28 cellular contexts compared by ENCODE assay signal in genomic region chr3:190995156-190995555, GRCh38.
"Had no signal": no experiment of that assay in that cellular context is flagged by ENCODE, and none has a peak within 500 bp of the region (broad histone marks: within the 10 kb centered on the region; RNA-seq: fewer than 3 reads in every experiment).

No MANE protein-coding gene starts in this region.

- H3K27me3 Mint-ChIP-seq: activated CD4-positive, alpha-beta memory T cell treated with anti-CD3 and anti-CD28 coated beads for 36 hours; activated CD4-positive, alpha-beta T cell treated with anti-CD3 and anti-CD28 coated beads for 36 hours; activated CD4-positive, alpha-beta T cell treated with anti-CD3 and anti-CD28 coated beads, Interleukin-2, amount 10 ng/mL, durations not matched to agents 24 days and 14 days; activated CD8-positive, alpha-beta memory T cell treated with anti-CD3 and anti-CD28 coated beads, Interleukin-2, amount 10 ng/mL, durations not matched to agents 7 days and 5 days; activated naive CD4-positive, alpha-beta T cell treated with anti-CD3 and anti-CD28 coated beads, Interleukin-2, amount 50 U/mL, for 24 hours; activated naive CD8-positive, alpha-beta T cell treated with anti-CD3 and anti-CD28 coated beads for 36 hours; activated naive CD8-positive, alpha-beta T cell treated with anti-CD3 and anti-CD28 coated beads, Interleukin-2, amount 50 U/mL, for 24 hours; T-helper 17 cell had no signal

- H3K4me1 ChIP-seq: ascending aorta, gastroesophageal sphincter, heart right ventricle had no signal

- H3K4me3 ChIP-seq: ascending aorta, esophagus squamous epithelium, gastroesophageal sphincter, heart right ventricle had no signal

- H3K36me3 Mint-ChIP-seq: activated CD4-positive, alpha-beta memory T cell treated with anti-CD3 and anti-CD28 coated beads for 36 hours; activated CD8-positive, alpha-beta memory T cell treated with anti-CD3 and anti-CD28 coated beads, Interleukin-2, amount 10 ng/mL, durations not matched to agents 7 days and 5 days; activated naive CD4-positive, alpha-beta T cell treated with anti-CD3 and anti-CD28 coated beads, Interleukin-2, amount 50 U/mL, for 24 hours; activated naive CD8-positive, alpha-beta T cell treated with anti-CD3 and anti-CD28 coated beads for 36 hours had no signal

- H3K36me3 ChIP-seq: ascending aorta, brain microvascular endothelial cell, esophagus squamous epithelium, gastroesophageal sphincter, heart right ventricle, WERI-Rb-1 had no signal

- H3K9me3 ChIP-seq: ascending aorta, esophagus squamous epithelium, gastroesophageal sphincter, heart right ventricle had no signal

- H3K4me1 Mint-ChIP-seq: activated B cell treated with CpG ODN at 0.5 μM for 24 hours; activated CD4-positive, alpha-beta T cell treated with anti-CD3 and anti-CD28 coated beads for 36 hours; activated CD4-positive, alpha-beta T cell treated with anti-CD3 and anti-CD28 coated beads, Interleukin-2, amount 10 ng/mL, durations not matched to agents 24 days and 14 days; activated CD8-positive, alpha-beta memory T cell treated with anti-CD3 and anti-CD28 coated beads, Interleukin-2, amount 10 ng/mL, durations not matched to agents 7 days and 5 days; activated naive CD4-positive, alpha-beta T cell treated with anti-CD3 and anti-CD28 coated beads, Interleukin-2, amount 50 U/mL, for 24 hours; activated naive CD8-positive, alpha-beta T cell treated with anti-CD3 and anti-CD28 coated beads for 36 hours; activated naive CD8-positive, alpha-beta T cell treated with anti-CD3 and anti-CD28 coated beads, Interleukin-2, amount 50 U/mL, for 24 hours; T-helper 17 cell had no signal

- H3K9me3 Mint-ChIP-seq: activated B cell treated with CpG ODN at 0.5 μM for 24 hours; activated CD4-positive, alpha-beta T cell treated with anti-CD3 and anti-CD28 coated beads, Interleukin-2, amount 10 ng/mL, durations not matched to agents 24 days and 14 days; activated naive CD4-positive, alpha-beta T cell treated with anti-CD3 and anti-CD28 coated beads for 36 hours; activated naive CD8-positive, alpha-beta T cell treated with anti-CD3 and anti-CD28 coated beads for 36 hours; activated T-helper 1 cell treated with anti-CD3 and anti-CD28 coated beads, Interleukin-12 subunit alpha, Interleukin-12 subunit beta, Interleukin-2, Interleukin-4 antibody, amounts not matched to agents 30 ng/mL and 10 ng/mL and 1 ng/mL, durations not matched to agents 14 hours and 24 hours and 36 hours; activated T-helper 2 cell treated with anti-CD3 and anti-CD28 coated beads, Interferon-gamma antibody, Interleukin-2, Interleukin-4, amounts not matched to agents 10 μg/mL and 5 μg/mL and 100 μg/mL, durations not matched to agents 14 hours and 24 hours and 36 hours; T-helper 2 cell treated with Interferon-gamma antibody and Interleukin-4, amounts not matched to agents 5 μg/mL and 100 μg/mL, for 36 hours had no signal

- H3K27ac Mint-ChIP-seq: activated B cell treated with CpG ODN at 0.5 μM for 24 hours; activated CD4-positive, alpha-beta memory T cell treated with anti-CD3 and anti-CD28 coated beads for 36 hours; activated CD4-positive, alpha-beta T cell treated with anti-CD3 and anti-CD28 coated beads for 36 hours; activated CD4-positive, alpha-beta T cell treated with anti-CD3 and anti-CD28 coated beads, Interleukin-2, amount 10 ng/mL, durations not matched to agents 24 days and 14 days; activated CD8-positive, alpha-beta memory T cell treated with anti-CD3 and anti-CD28 coated beads, Interleukin-2, amount 10 ng/mL, durations not matched to agents 7 days and 5 days; activated CD8-positive, alpha-beta T cell treated with anti-CD3 and anti-CD28 coated beads, Interleukin-2, amount 10 ng/mL, durations not matched to agents 7 days and 5 days; activated naive CD4-positive, alpha-beta T cell treated with anti-CD3 and anti-CD28 coated beads for 36 hours; activated naive CD4-positive, alpha-beta T cell treated with anti-CD3 and anti-CD28 coated beads, Interleukin-2, amount 50 U/mL, for 24 hours; activated naive CD8-positive, alpha-beta T cell treated with anti-CD3 and anti-CD28 coated beads for 36 hours; activated naive CD8-positive, alpha-beta T cell treated with anti-CD3 and anti-CD28 coated beads, Interleukin-2, amount 50 U/mL, for 24 hours; activated T-helper 1 cell treated with anti-CD3 and anti-CD28 coated beads, Interleukin-12 subunit alpha, Interleukin-12 subunit beta, Interleukin-2, Interleukin-4 antibody, amounts not matched to agents 30 ng/mL and 10 ng/mL and 1 ng/mL, durations not matched to agents 14 hours and 24 hours and 36 hours; activated T-helper 2 cell treated with anti-CD3 and anti-CD28 coated beads, Interferon-gamma antibody, Interleukin-2, Interleukin-4, amounts not matched to agents 10 μg/mL and 5 μg/mL and 100 μg/mL, durations not matched to agents 14 hours and 24 hours and 36 hours; T-helper 17 cell; T-helper 2 cell treated with Interferon-gamma antibody and Interleukin-4, amounts not matched to agents 5 μg/mL and 100 μg/mL, for 36 hours had no signal

- H3K27me3 ChIP-seq: ascending aorta, brain microvascular endothelial cell, esophagus squamous epithelium, gastroesophageal sphincter, heart right ventricle had no signal

- H3K4me3 Mint-ChIP-seq: activated B cell treated with CpG ODN at 0.5 μM for 24 hours; activated CD4-positive, alpha-beta memory T cell treated with anti-CD3 and anti-CD28 coated beads for 36 hours; activated CD4-positive, alpha-beta T cell treated with anti-CD3 and anti-CD28 coated beads for 36 hours; activated CD4-positive, alpha-beta T cell treated with anti-CD3 and anti-CD28 coated beads, Interleukin-2, amount 10 ng/mL, durations not matched to agents 24 days and 14 days; activated CD8-positive, alpha-beta memory T cell treated with anti-CD3 and anti-CD28 coated beads, Interleukin-2, amount 10 ng/mL, durations not matched to agents 7 days and 5 days; activated CD8-positive, alpha-beta T cell treated with anti-CD3 and anti-CD28 coated beads, Interleukin-2, amount 10 ng/mL, durations not matched to agents 7 days and 5 days; activated naive CD4-positive, alpha-beta T cell treated with anti-CD3 and anti-CD28 coated beads for 36 hours; activated naive CD4-positive, alpha-beta T cell treated with anti-CD3 and anti-CD28 coated beads, Interleukin-2, amount 50 U/mL, for 24 hours; activated naive CD8-positive, alpha-beta T cell treated with anti-CD3 and anti-CD28 coated beads for 36 hours; activated naive CD8-positive, alpha-beta T cell treated with anti-CD3 and anti-CD28 coated beads, Interleukin-2, amount 50 U/mL, for 24 hours; activated T-helper 1 cell treated with anti-CD3 and anti-CD28 coated beads, Interleukin-12 subunit alpha, Interleukin-12 subunit beta, Interleukin-2, Interleukin-4 antibody, amounts not matched to agents 30 ng/mL and 10 ng/mL and 1 ng/mL, durations not matched to agents 14 hours and 24 hours and 36 hours; T-helper 17 cell; T-helper 2 cell treated with Interferon-gamma antibody and Interleukin-4, amounts not matched to agents 5 μg/mL and 100 μg/mL, for 36 hours had no signal

- DNase-seq: activated B cell treated with CpG ODN at 0.5 μM for 24 hours; activated CD4-positive, alpha-beta memory T cell treated with anti-CD3 and anti-CD28 coated beads for 36 hours; activated CD4-positive, alpha-beta T cell treated with anti-CD3 and anti-CD28 coated beads for 36 hours; activated CD4-positive, alpha-beta T cell treated with anti-CD3 and anti-CD28 coated beads, Interleukin-2, amount 10 ng/mL, durations not matched to agents 24 days and 14 days; activated CD4-positive, CD25-positive, alpha-beta regulatory T cell treated with anti-CD3 and anti-CD28 coated beads, Interleukin-2, amount 50 U/mL, for 72 hours; activated CD8-positive, alpha-beta memory T cell treated with anti-CD3 and anti-CD28 coated beads, Interleukin-2, amount 10 ng/mL, durations not matched to agents 7 days and 5 days; activated CD8-positive, alpha-beta memory T cell treated with anti-CD3 and anti-CD28 coated beads, Interleukin-2, amount 50 U/mL, for 4 hours; activated CD8-positive, alpha-beta T cell treated with anti-CD3 and anti-CD28 coated beads, Interleukin-2, amount 10 ng/mL, durations not matched to agents 7 days and 5 days; activated effector memory CD4-positive, alpha-beta T cell treated with anti-CD3 and anti-CD28 coated beads, Interleukin-2, amount 50 U/mL, for 16 hours; activated naive CD4-positive, alpha-beta T cell treated with anti-CD3 and anti-CD28 coated beads for 36 hours; activated naive CD8-positive, alpha-beta T cell treated with anti-CD3 and anti-CD28 coated beads for 36 hours; activated naive CD8-positive, alpha-beta T cell treated with anti-CD3 and anti-CD28 coated beads, Interleukin-2, amount 50 U/mL, for 24 hours; activated T-cell treated with anti-CD3 and anti-CD28 coated beads, Interleukin-2, amount 50 U/mL, for 1 hour; activated T-cell treated with anti-CD3 and anti-CD28 coated beads, Interleukin-2, amount 50 U/mL, for 48 hours; brain microvascular endothelial cell; effector CD8-positive, alpha-beta T cell; esophagus squamous epithelium; heart right ventricle; T-helper 1 cell; T-helper 17 cell; T1000; WERI-Rb-1 had no signal
